ENCODE assay signal across 8 cellular contexts in genomic region chr10:5976689-5977470, GRCh38. TPM values are rescaled to one million over a fixed set of nuclear protein-coding genes. Genes with fewer than 3 reads are reported as not detected.
DNase-seq lines count a peak whose midpoint lies in the region; ATAC-seq and TF ChIP-seq lines count a peak whose summit lies in the region.

No MANE protein-coding gene starts in this region.

- TF ChIP-seq CTCF in AG09319 (IDR thresholded peaks at IDR 0.05; ENCODE audit: low read depth, low read length) = no peak
- TF ChIP-seq CTCF in brain (conservative IDR thresholded peaks at IDR 0.05) = no peak

- H3K4me1 Mint-ChIP-seq in T-helper 2 cell treated with Interferon-gamma antibody and Interleukin-4, amounts not matched to agents 5 μg/mL and 100 μg/mL, for 36 hours (ENCODE audit: low read depth) = peaks cover 28% of the 10 kb centered on the region
- H3K4me1 Mint-ChIP-seq in brain = peaks cover 11% of the 10 kb centered on the region

- peak overlapping the region; percentile 94 for H3K27ac Mint-ChIP-seq in T-helper 2 cell treated with Interferon-gamma antibody and Interleukin-4, amounts not matched to agents 5 μg/mL and 100 μg/mL, for 36 hours
- H3K27ac Mint-ChIP-seq in brain = no peak overlapping the region

- peaks cover 10% of the 10 kb centered on the region for H3K36me3 Mint-ChIP-seq in T-helper 2 cell treated with Interferon-gamma antibody and Interleukin-4, amounts not matched to agents 5 μg/mL and 100 μg/mL, for 36 hours (ENCODE audit: low read depth)
- no peaks in the 10 kb centered on the region for H3K36me3 Mint-ChIP-seq in brain

- ATAC-seq in GM19035 (IDR thresholded peaks at IDR 0.05; ENCODE audit: unreplicated experiment) (peak; percentile 15), HG03280 (IDR thresholded peaks at IDR 0.05; ENCODE audit: unreplicated experiment) (peak; percentile 15)

- no peaks in the 10 kb centered on the region for H3K9me3 Mint-ChIP-seq in T-helper 2 cell treated with Interferon-gamma antibody and Interleukin-4, amounts not matched to agents 5 μg/mL and 100 μg/mL, for 36 hours
- H3K9me3 Mint-ChIP-seq in brain = peaks cover 0 to 2% (median 0%) of the 10 kb centered on the region in 5 experiments

- peaks cover 11% of the 10 kb centered on the region for H3K27me3 Mint-ChIP-seq in T-helper 2 cell treated with Interferon-gamma antibody and Interleukin-4, amounts not matched to agents 5 μg/mL and 100 μg/mL, for 36 hours (ENCODE audit: low read depth)
- H3K27me3 Mint-ChIP-seq in brain = peaks cover 68% of the 10 kb centered on the region

- peak overlapping the region; percentile 92 for H3K4me3 Mint-ChIP-seq in T-helper 2 cell treated with Interferon-gamma antibody and Interleukin-4, amounts not matched to agents 5 μg/mL and 100 μg/mL, for 36 hours
- peak overlapping the region; percentile 83 to 91 (median 85) for H3K4me3 Mint-ChIP-seq in brain

- DNase-seq in AG09319 (ENCODE audit: extremely low read depth, low read depth) = peak; percentile 7
- peak; percentile 34 for DNase-seq in T-helper 2 cell treated with Interferon-gamma antibody and Interleukin-4, amounts not matched to agents 5 μg/mL and 100 μg/mL, for 36 hours (ENCODE audit: low spot score)
- DNase-seq in iris pigment epithelial cell (ENCODE audit: low read depth) = peak; percentile 67
- peak; percentile 72 for DNase-seq in stimulated activated CD4-positive, alpha-beta T cell treated with anti-CD3 and anti-CD28 coated beads, Interleukin-15, amount 100 ng/mL, for 24 hours
- no peak for DNase-seq in HuH-7.5 (ENCODE audit: low spot score)

RNA-seq across cellular contexts. Expression of gene IL15RA, which starts 0.5 kb away (rescaled TPM):
- 2.4 TPM for polyA plus RNA-seq in brain (ENCODE audit: insufficient read depth, low read depth, low replicate concordance)
